16 cellular contexts compared by ENCODE assay signal in the genomic region with DNA sequence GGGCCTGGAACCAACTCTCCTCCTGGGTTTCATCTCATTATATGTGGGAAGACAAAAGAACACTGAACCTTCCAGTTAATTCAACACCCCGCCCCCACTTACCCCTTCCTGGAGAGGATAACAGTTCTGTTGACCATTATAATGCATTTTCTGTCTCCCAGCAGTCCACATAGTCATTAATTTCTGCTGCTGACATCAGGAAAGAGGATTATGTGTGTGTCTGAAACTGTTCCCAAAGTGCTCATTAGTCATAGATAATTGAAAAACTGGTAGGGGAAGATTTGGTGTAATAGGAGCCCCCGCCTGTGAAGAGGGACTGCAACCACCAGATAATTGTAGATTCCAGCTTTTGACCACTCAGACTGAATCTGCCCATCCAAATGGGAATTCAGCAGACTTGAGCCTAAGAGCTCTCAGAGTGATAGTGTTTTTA.
DNase-seq lines count a peak whose midpoint lies in the region; ATAC-seq and TF ChIP-seq lines count a peak whose summit lies in the region.
"Had no signal": no experiment of that assay in that cellular context is flagged by ENCODE, and none has a peak within 500 bp of the region (broad histone marks: within the 10 kb centered on the region; RNA-seq: fewer than 3 reads in every experiment).

No MANE protein-coding gene starts in this region.

- H3F3A ChIP-seq in SK-N-SH (replicated peaks; ENCODE audit: insufficient read depth): no peaks in the 10 kb centered on the region

- no peak overlapping the region for H3K9ac ChIP-seq in SK-N-SH

- TF ChIP-seq RAD21 in SK-N-SH (IDR thresholded peaks at IDR 0.05; ENCODE audit: low read length): peak; percentile 1; the same call in 1 of the 2 replicates

- H3K4me3 ChIP-seq in AG10803 (ENCODE audit: low read length): no peak overlapping the region
- H3K4me3 ChIP-seq in SK-N-SH (ENCODE audit: low read depth in 2 of 2, low read length in 1 of 2): no peak overlapping the region
- H3K4me3 ChIP-seq: ascending aorta, dorsolateral prefrontal cortex, skin epidermis, vagina had no signal

- no peaks in the 10 kb centered on the region for H3K27me3 ChIP-seq in SK-N-SH (ENCODE audit: insufficient read depth)
- H3K27me3 ChIP-seq: ascending aorta, dorsolateral prefrontal cortex, vagina had no signal

- peak overlapping the region in 1 of 2 experiments; percentile 30; a peak in 2 of 4 replicates for H3K27ac ChIP-seq in SK-N-SH (ENCODE audit: low read depth in 2 of 2, low read length in 1 of 2)
- H3K27ac ChIP-seq: dorsolateral prefrontal cortex had no signal

- H3K36me3 ChIP-seq in SK-N-SH (replicated peaks in 1 of 2; ENCODE audit: control insufficient read depth in 1 of 2, insufficient read depth in 2 of 2, low read length in 1 of 2): no peaks in the 10 kb centered on the region
- H3K36me3 ChIP-seq: ascending aorta, vagina had no signal

- no peaks in the 10 kb centered on the region for H3K9me2 ChIP-seq in SK-N-SH

- peaks cover 22 to 37% of the 10 kb centered on the region in 2 experiments; a peak in 3 of 4 replicates for H3K4me1 ChIP-seq in SK-N-SH (ENCODE audit: control insufficient read depth in 1 of 2, insufficient read depth in 2 of 2, low read depth in 1 of 2, low read length in 1 of 2)

- H3K9me3 ChIP-seq in SK-N-SH: no peaks in the 10 kb centered on the region
- H3K9me3 ChIP-seq: ascending aorta, vagina had no signal

- H3K4me2 ChIP-seq in SK-N-SH: no peak overlapping the region

- 55% methylated on average over 2 of the region's 2 CpGs for WGBS in SK-N-SH (ENCODE audit: low lambda C conversion rate)

- no peak overlapping the region for H2AFZ ChIP-seq in SK-N-SH (ENCODE audit: low read depth)

- CTCF ChIA-PET in SK-N-SH (lab: Yijun Ruan, JAX): interaction anchor here (1.1 to 1.4 kb wide), 2 partner anchors 254 to 989 kb away, joined by 3 read pairs; no protein-coding TSS in a partner anchor

- POLR2A ChIA-PET in SK-N-SH (lab: Yijun Ruan, JAX): interaction anchor here (1.0 kb wide), 1 partner anchor 722 kb away, joined by 3 read pairs; a partner anchor contains a TSS

- DNase-seq in AG10803 (ENCODE audit: low read depth) (peak; percentile 43), NCI-H1417 treated with DMSO at 0.1 percent for 48 hours (lab: John Stamatoyannopoulos, UW) (peak; percentile 72), SK-N-SH (no peak), islet precursor cell (peak; percentile 70), NK-92 (lab: John Stamatoyannopoulos, UW; ENCODE audit: unreplicated experiment) (no peak), T1000 (lab: John Stamatoyannopoulos, UW) (no peak)
- DNase-seq in NK-92 treated with Interleukin-12 subunit alpha and Interleukin-12 subunit beta, amount 100 ng/mL, for 24 hours (lab: John Stamatoyannopoulos, UW): no peak
- DNase-seq: activated CD8-positive, alpha-beta memory T cell treated with anti-CD3 and anti-CD28 coated beads for 24 hours; activated effector memory CD4-positive, alpha-beta T cell treated with Interleukin-2 at 50 U/mL for 16 hours; dorsolateral prefrontal cortex; KG1; stimulated activated naive CD4-positive, alpha-beta T cell treated with Interleukin-2 at 50 U/mL for 16 hours had no signal

- ATAC-seq in GM18870 (IDR thresholded peaks at IDR 0.05; ENCODE audit: unreplicated experiment): no peak

- no peaks in the 10 kb centered on the region for H4K20me1 ChIP-seq in SK-N-SH (ENCODE audit: insufficient read depth)

- TF ChIP-seq CTCF in AG10803 (conservative IDR thresholded peaks at IDR 0.05; ENCODE audit: low read length) (no peak), SK-N-SH (IDR thresholded peaks at IDR 0.05) (no peak)

- TF ChIP-seq EP300 in SK-N-SH (IDR thresholded peaks at IDR 0.05; ENCODE audit: borderline replicate concordance in 1 of 2, low read depth in 1 of 2, low read length in 1 of 2): peak in 1 of 2 experiments; percentile 29; a peak in 1 of 4 replicates

- H3K79me2 ChIP-seq in SK-N-SH (ENCODE audit: insufficient read depth): no peaks in the 10 kb centered on the region

TF ChIP-seq in SK-N-SH, 30 proteins besides CTCF, POLR2A, EP300 and RAD21:
- no peak for TF ChIP-seq EZH2phosphoT487 (IDR thresholded peaks at IDR 0.05; ENCODE audit: borderline replicate concordance, low read depth)
- TF ChIP-seq, protein P1, sequence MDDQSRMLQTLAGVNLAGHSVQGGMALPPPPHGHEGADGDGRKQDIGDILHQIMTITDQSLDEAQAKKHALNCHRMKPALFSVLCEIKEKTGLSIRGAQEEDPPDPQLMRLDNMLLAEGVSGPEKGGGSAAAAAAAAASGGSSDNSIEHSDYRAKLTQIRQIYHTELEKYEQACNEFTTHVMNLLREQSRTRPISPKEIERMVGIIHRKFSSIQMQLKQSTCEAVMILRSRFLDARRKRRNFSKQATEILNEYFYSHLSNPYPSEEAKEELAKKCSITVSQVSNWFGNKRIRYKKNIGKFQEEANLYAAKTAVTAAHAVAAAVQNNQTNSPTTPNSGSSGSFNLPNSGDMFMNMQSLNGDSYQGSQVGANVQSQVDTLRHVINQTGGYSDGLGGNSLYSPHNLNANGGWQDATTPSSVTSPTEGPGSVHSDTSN (IDR thresholded peaks at IDR 0.05): peak; percentile 39; the same call in 1 of the 2 replicates

Comparison
In these comparisons a context has a peak if more than half of its experiments do, and no peak if none do; other contexts are left out.
1. DNase-seq: peak in AG10803 (single experiment), NCI-H1417 treated with DMSO at 0.1 percent for 48 hours (single experiment) and islet precursor cell (single experiment); none in SK-N-SH (single experiment), NK-92 treated with Interleukin-12 subunit alpha and Interleukin-12 subunit beta, amount 100 ng/mL, for 24 hours (single experiment), NK-92 (single experiment) and T1000 (single experiment).